Comparison of ENCODE assay signal across 1 cellular context in the genomic region with DNA sequence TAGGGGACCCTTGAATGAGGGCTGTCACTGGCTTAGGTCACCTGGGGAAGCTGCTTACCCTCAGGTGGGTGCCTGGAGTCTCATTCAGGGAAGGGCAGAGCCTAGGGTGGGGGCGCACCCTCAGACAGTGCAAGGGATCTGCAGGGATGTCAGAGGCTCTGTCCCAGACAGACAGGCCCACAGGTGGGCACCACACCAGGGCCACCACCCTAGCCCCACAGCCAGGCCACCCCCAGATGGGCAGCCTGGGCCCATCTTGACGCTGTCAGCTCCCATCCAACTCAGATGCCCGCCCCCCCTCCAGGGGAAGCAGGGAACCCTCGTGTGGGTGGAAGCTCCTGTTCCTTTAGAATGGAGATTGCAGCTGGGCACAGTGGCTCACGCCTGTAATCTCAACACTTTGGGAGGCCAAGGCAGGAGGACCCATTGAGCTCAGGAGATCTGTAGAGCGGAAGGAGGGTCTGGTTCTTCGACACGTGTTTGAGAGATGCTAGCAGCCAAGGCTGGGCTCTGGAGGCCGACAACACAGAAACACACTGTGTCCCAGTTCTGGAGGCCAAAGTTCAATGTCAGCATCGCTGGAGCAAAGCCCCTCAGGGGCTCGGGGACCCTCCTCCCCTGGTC.
TF ChIP-seq lines count a peak whose summit lies in the region.

No MANE protein-coding gene starts in this region.

TF ChIP-seq in WTC11, 78 proteins besides CTCF, POLR2A, EP300 and RAD21 (continued from another document):
- TF ChIP-seq, protein P1, sequence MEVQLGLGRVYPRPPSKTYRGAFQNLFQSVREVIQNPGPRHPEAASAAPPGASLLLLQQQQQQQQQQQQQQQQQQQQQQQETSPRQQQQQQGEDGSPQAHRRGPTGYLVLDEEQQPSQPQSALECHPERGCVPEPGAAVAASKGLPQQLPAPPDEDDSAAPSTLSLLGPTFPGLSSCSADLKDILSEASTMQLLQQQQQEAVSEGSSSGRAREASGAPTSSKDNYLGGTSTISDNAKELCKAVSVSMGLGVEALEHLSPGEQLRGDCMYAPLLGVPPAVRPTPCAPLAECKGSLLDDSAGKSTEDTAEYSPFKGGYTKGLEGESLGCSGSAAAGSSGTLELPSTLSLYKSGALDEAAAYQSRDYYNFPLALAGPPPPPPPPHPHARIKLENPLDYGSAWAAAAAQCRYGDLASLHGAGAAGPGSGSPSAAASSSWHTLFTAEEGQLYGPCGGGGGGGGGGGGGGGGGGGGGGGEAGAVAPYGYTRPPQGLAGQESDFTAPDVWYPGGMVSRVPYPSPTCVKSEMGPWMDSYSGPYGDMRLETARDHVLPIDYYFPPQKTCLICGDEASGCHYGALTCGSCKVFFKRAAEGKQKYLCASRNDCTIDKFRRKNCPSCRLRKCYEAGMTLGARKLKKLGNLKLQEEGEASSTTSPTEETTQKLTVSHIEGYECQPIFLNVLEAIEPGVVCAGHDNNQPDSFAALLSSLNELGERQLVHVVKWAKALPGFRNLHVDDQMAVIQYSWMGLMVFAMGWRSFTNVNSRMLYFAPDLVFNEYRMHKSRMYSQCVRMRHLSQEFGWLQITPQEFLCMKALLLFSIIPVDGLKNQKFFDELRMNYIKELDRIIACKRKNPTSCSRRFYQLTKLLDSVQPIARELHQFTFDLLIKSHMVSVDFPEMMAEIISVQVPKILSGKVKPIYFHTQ (CRISPR knock-in tag; IDR thresholded peaks at IDR 0.05): no peak
- no peak for TF ChIP-seq PREB (CRISPR knock-in tag; IDR thresholded peaks at IDR 0.05; ENCODE audit: borderline replicate concordance)
- TF ChIP-seq HMGA2 (CRISPR knock-in tag; IDR thresholded peaks at IDR 0.05): no peak
- TF ChIP-seq, protein P2, sequence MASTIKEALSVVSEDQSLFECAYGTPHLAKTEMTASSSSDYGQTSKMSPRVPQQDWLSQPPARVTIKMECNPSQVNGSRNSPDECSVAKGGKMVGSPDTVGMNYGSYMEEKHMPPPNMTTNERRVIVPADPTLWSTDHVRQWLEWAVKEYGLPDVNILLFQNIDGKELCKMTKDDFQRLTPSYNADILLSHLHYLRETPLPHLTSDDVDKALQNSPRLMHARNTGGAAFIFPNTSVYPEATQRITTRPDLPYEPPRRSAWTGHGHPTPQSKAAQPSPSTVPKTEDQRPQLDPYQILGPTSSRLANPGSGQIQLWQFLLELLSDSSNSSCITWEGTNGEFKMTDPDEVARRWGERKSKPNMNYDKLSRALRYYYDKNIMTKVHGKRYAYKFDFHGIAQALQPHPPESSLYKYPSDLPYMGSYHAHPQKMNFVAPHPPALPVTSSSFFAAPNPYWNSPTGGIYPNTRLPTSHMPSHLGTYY (CRISPR knock-in tag; IDR thresholded peaks at IDR 0.05): no peak
- TF ChIP-seq NR2C2 (CRISPR knock-in tag; IDR thresholded peaks at IDR 0.05): no peak
TF ChIP-seq in WTC11: peak in this region for 0.
